In genomic region chrX:48480583-48480982, GRCh38 we compare ENCODE assay signal across 14 cellular contexts.
"Had no signal": no experiment of that assay in that cellular context is flagged by ENCODE, and none has a peak within 500 bp of the region (broad histone marks: within the 10 kb centered on the region; RNA-seq: fewer than 3 reads in every experiment).

No MANE protein-coding gene starts in this region.

- H3K36me3 ChIP-seq: breast epithelium had no signal

- H3K27ac ChIP-seq: breast epithelium, esophagus muscularis mucosa, hepatocyte, stomach, thoracic aorta had no signal

- H3K4me1 ChIP-seq: breast epithelium had no signal

- ATAC-seq: left lobe of liver; naive thymus-derived CD8-positive, alpha-beta T cell; Right ventricle myocardium inferior had no signal

- H3K9me3 ChIP-seq: breast epithelium, esophagus muscularis mucosa, stomach, thoracic aorta had no signal

- DNase-seq: aorta; mammary epithelial cell; naive thymus-derived CD8-positive, alpha-beta T cell; stimulated activated CD4-positive, alpha-beta T cell treated with anti-CD3 and anti-CD28 coated beads, Interleukin-4, amount 100 ng/mL, for 4 hours; stimulated activated CD8-positive, alpha-beta memory T cell treated with anti-CD3 and anti-CD28 coated beads, Interleukin-4, amount 100 ng/mL, for 48 hours; stomach; T-helper 9 cell had no signal

- H3K4me3 ChIP-seq: breast epithelium, esophagus muscularis mucosa, hepatocyte, smooth muscle cell, stomach, thoracic aorta had no signal

- H3K27me3 Mint-ChIP-seq: naive thymus-derived CD8-positive, alpha-beta T cell had no signal

- H3K27me3 ChIP-seq: esophagus muscularis mucosa, hepatocyte, stomach had no signal
